27 cellular contexts compared by ENCODE assay signal in the genomic region with DNA sequence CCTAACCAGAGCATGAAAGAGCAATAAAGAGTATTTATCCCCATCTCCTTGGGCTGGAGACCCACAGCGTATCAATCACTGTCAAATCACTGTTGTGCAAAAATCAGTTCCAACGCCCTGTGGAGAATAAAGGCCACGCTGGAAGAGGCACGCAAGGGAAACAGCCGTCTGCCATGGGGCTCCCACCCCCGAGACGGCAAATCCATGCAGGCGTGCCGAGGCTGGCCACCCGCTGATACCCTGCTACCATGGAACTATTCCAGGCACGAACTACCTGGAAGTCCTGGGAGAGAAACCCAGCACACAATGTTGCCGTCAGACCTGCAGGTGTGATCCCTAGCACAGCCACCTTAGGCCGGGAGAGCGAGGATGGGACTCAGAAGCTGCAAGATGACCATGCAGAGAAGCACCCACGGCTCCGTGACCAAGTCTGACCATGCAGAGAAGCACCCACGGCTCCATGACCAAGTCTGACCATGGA.
"Had no signal": no experiment of that assay in that cellular context is flagged by ENCODE, and none has a peak within 500 bp of the region (broad histone marks: within the 10 kb centered on the region; RNA-seq: fewer than 3 reads in every experiment).

No MANE protein-coding gene starts in this region.

- ATAC-seq: activated naive CD4-positive, alpha-beta T cell treated with anti-CD3 and anti-CD28 coated beads, Interleukin-2, amount 50 U/mL, for 72 hours; esophagus mucosa; heart left ventricle; mucosa of descending colon; natural killer cell treated with Interleukin-12 subunit alpha and Interleukin-12 subunit beta and Interleukin-15 and Interleukin-18, amount 100 ng/mL, for 72 hours; stimulated activated naive CD8-positive, alpha-beta T cell treated with anti-CD3 and anti-CD28 coated beads, Interleukin-15, Interleukin-2, amounts not matched to agents 100 U/mL and 50 U/mL, for 24 hours; T-helper 17 cell had no signal

- H3K4me3 Mint-ChIP-seq: activated CD4-positive, alpha-beta memory T cell treated with anti-CD3 and anti-CD28 coated beads, Interleukin-2, amount 10 ng/mL, durations not matched to agents 7 days and 5 days; activated CD4-positive, alpha-beta T cell treated with anti-CD3 and anti-CD28 coated beads, Interleukin-2, amount 10 ng/mL, durations not matched to agents 24 days and 14 days; activated T-cell treated with anti-CD3 and anti-CD28 coated beads, Interleukin-2, amount 50 U/mL, for 24 hours; central memory CD8-positive, alpha-beta T cell; dendritic cell treated with granulocyte-macrophage colony-stimulating factor and Interleukin-4, amounts not matched to agents 40 ng/mL and 50 ng/mL, for 4 days; endodermal cell; immature natural killer cell; natural killer cell treated with Interleukin-12 subunit alpha and Interleukin-12 subunit beta and Interleukin-15 and Interleukin-18, amount 100 ng/mL, for 72 hours had no signal

- H3K36me3 Mint-ChIP-seq: immature natural killer cell; natural killer cell treated with Interleukin-12 subunit alpha and Interleukin-12 subunit beta and Interleukin-15 and Interleukin-18, amount 100 ng/mL, for 72 hours had no signal

- H3K9me3 Mint-ChIP-seq: activated CD4-positive, alpha-beta memory T cell treated with anti-CD3 and anti-CD28 coated beads, Interleukin-2, amount 10 ng/mL, durations not matched to agents 7 days and 5 days; activated CD4-positive, alpha-beta T cell treated with anti-CD3 and anti-CD28 coated beads, Interleukin-2, amount 10 ng/mL, durations not matched to agents 24 days and 14 days; activated naive CD4-positive, alpha-beta T cell treated with anti-CD3 and anti-CD28 coated beads, Interleukin-2, amount 50 U/mL, for 72 hours; activated T-cell treated with anti-CD3 and anti-CD28 coated beads, Interleukin-2, amount 50 U/mL, for 24 hours; central memory CD8-positive, alpha-beta T cell; dendritic cell treated with granulocyte-macrophage colony-stimulating factor and Interleukin-4, amounts not matched to agents 40 ng/mL and 50 ng/mL, for 4 days; endodermal cell; natural killer cell treated with Interleukin-12 subunit alpha and Interleukin-12 subunit beta and Interleukin-15 and Interleukin-18, amount 100 ng/mL, for 72 hours had no signal

- DNase-seq: activated CD4-positive, alpha-beta memory T cell treated with anti-CD3 and anti-CD28 coated beads, Interleukin-2, amount 10 ng/mL, durations not matched to agents 7 days and 5 days; activated CD4-positive, alpha-beta T cell treated with anti-CD3 and anti-CD28 coated beads, Interleukin-2, amount 10 ng/mL, durations not matched to agents 24 days and 14 days; activated CD4-positive, CD25-positive, alpha-beta regulatory T cell treated with anti-CD3 and anti-CD28 coated beads, Interleukin-2, amount 50 U/mL, for 72 hours; activated CD8-positive, alpha-beta memory T cell treated with anti-CD3 and anti-CD28 coated beads, Interleukin-2, amount 50 U/mL, for 48 hours; activated T-cell treated with anti-CD3 and anti-CD28 coated beads, Interleukin-2, amount 50 U/mL, for 24 hours; endodermal cell; foreskin fibroblast; hypothalamus; immature natural killer cell; kidney glomerular epithelial cell; left ventricle myocardium inferior; retina; stimulated activated CD4-positive, alpha-beta T cell treated with anti-CD3 and anti-CD28 coated beads, Interleukin-12 subunit alpha, Interleukin-12 subunit beta, amount 100 ng/mL, for 4 hours; stimulated activated CD4-positive, alpha-beta T cell treated with anti-CD3 and anti-CD28 coated beads, Interleukin-4, amount 100 ng/mL, for 1 hour; stimulated activated naive CD8-positive, alpha-beta T cell treated with anti-CD3 and anti-CD28 coated beads, Interleukin-15, Interleukin-2, amounts not matched to agents 100 U/mL and 50 U/mL, for 24 hours; T-helper 17 cell; T1000; testis; trophoblast cell; WERI-Rb-1 had no signal

- H3K27ac Mint-ChIP-seq: activated CD4-positive, alpha-beta memory T cell treated with anti-CD3 and anti-CD28 coated beads, Interleukin-2, amount 10 ng/mL, durations not matched to agents 7 days and 5 days; activated CD4-positive, alpha-beta T cell treated with anti-CD3 and anti-CD28 coated beads, Interleukin-2, amount 10 ng/mL, durations not matched to agents 24 days and 14 days; activated naive CD4-positive, alpha-beta T cell treated with anti-CD3 and anti-CD28 coated beads, Interleukin-2, amount 50 U/mL, for 72 hours; activated T-cell treated with anti-CD3 and anti-CD28 coated beads, Interleukin-2, amount 50 U/mL, for 24 hours; dendritic cell treated with granulocyte-macrophage colony-stimulating factor and Interleukin-4, amounts not matched to agents 40 ng/mL and 50 ng/mL, for 4 days; endodermal cell; immature natural killer cell; natural killer cell treated with Interleukin-12 subunit alpha and Interleukin-12 subunit beta and Interleukin-15 and Interleukin-18, amount 100 ng/mL, for 72 hours; T-helper 17 cell had no signal
